1 cellular context compared by ENCODE assay signal in genomic region chr7:102064361-102065025, GRCh38.
TF ChIP-seq lines count a peak whose summit lies in the region.

No MANE protein-coding gene starts in this region.

TF ChIP-seq in IMR-90, 13 proteins besides CTCF, POLR2A, EP300 and RAD21 (continued from another document):
- TF ChIP-seq USF2 (IDR thresholded peaks at IDR 0.05; ENCODE audit: low read depth, low read length): no peak
- no peak for TF ChIP-seq CHD1 (IDR thresholded peaks at IDR 0.05; ENCODE audit: low read depth, low read length)
- no peak for TF ChIP-seq RFX5 (IDR thresholded peaks at IDR 0.05; ENCODE audit: low read depth, low read length)
- TF ChIP-seq MAZ (IDR thresholded peaks at IDR 0.05; ENCODE audit: borderline replicate concordance, low read depth, low read length): no peak
- no peak for TF ChIP-seq MAFK (IDR thresholded peaks at IDR 0.05; ENCODE audit: low read depth, low read length)
- TF ChIP-seq MXI1 (IDR thresholded peaks at IDR 0.05; ENCODE audit: borderline replicate concordance, low read depth, low read length): no peak
- no peak for TF ChIP-seq RCOR1 (IDR thresholded peaks at IDR 0.05; ENCODE audit: insufficient replicate concordance, low read length)
- no peak for TF ChIP-seq NFE2L2 (IDR thresholded peaks at IDR 0.05; ENCODE audit: low read depth, low read length)
- no peak for TF ChIP-seq SMC3 (IDR thresholded peaks at IDR 0.05; ENCODE audit: low read depth, low read length)
- no peak for TF ChIP-seq CEBPB (IDR thresholded peaks at IDR 0.05; ENCODE audit: low read depth, low read length)
- TF ChIP-seq BHLHE40 (IDR thresholded peaks at IDR 0.05; ENCODE audit: low read depth, low read length): no peak
- TF ChIP-seq ELK1 (IDR thresholded peaks at IDR 0.05; ENCODE audit: borderline replicate concordance, low read depth, low read length): no peak
